In genomic region chr1:205631727-205632373, GRCh38 we compare ENCODE assay signal across 1 cellular context.
TF ChIP-seq lines count a peak whose summit lies in the region.

TSS of gene ELK4 (minus strand) at chr1:205632011. CDS start at chr1:205623882, 8,129 bp downstream.

TF ChIP-seq in HEK293, 187 proteins besides CTCF, POLR2A, EP300 and RAD21 (continued from another document and continues in another):
- TF ChIP-seq ZNF157 (tag by site-specific recombination; IDR thresholded peaks at IDR 0.05) (no peak), ZBTB6 (tag by site-specific recombination; IDR thresholded peaks at IDR 0.05) (peak; percentile 36; the same call in 1 of the 2 replicates), TCF7L2 (IDR thresholded peaks at IDR 0.05; ENCODE audit: borderline replicate concordance, low read depth, low read length) (no peak), SCRT1 (tag by site-specific recombination; IDR thresholded peaks at IDR 0.05; ENCODE audit: borderline replicate concordance) (no peak), HIC1 (tag by site-specific recombination; IDR thresholded peaks at IDR 0.05) (no peak), HOXA7 (CRISPR knock-in tag; IDR thresholded peaks at IDR 0.05; ENCODE audit: borderline replicate concordance) (no peak), ZXDB (tag by site-specific recombination; IDR thresholded peaks at IDR 0.05) (peak; percentile 81), ZSCAN5A (tag by site-specific recombination; IDR thresholded peaks at IDR 0.05) (peak; percentile 41; the same call in 1 of the 2 replicates), ZBTB10 (tag by site-specific recombination; IDR thresholded peaks at IDR 0.05) (peak; percentile 66; the same call in 1 of the 2 replicates), PRDM2 (tag by site-specific recombination; IDR thresholded peaks at IDR 0.05; ENCODE audit: borderline replicate concordance) (no peak), ZNF843 (tag by site-specific recombination; IDR thresholded peaks at IDR 0.05) (peak; percentile 15; the same call in 1 of the 2 replicates), ZNF701 (tag by site-specific recombination; IDR thresholded peaks at IDR 0.05) (no peak), ZNF521 (tag by site-specific recombination; IDR thresholded peaks at IDR 0.05) (no peak), ZFHX2 (tag by site-specific recombination; conservative IDR thresholded peaks at IDR 0.05) (no peak), ZBTB1 (tag by site-specific recombination; IDR thresholded peaks at IDR 0.05) (no peak), MZF1 (tag by site-specific recombination; IDR thresholded peaks at IDR 0.05; ENCODE audit: borderline replicate concordance) (no peak), PRDM1 (tag by site-specific recombination; IDR thresholded peaks at IDR 0.05) (no peak; the same call in 1 of the 2 replicates), ZSCAN30 (tag by site-specific recombination; IDR thresholded peaks at IDR 0.05) (peak; percentile 73), ZNF112 (tag by site-specific recombination; IDR thresholded peaks at IDR 0.05) (no peak), ZNF571 (tag by site-specific recombination; IDR thresholded peaks at IDR 0.05) (no peak), KLF8 (tag by site-specific recombination; IDR thresholded peaks at IDR 0.05) (peak; percentile 83), ZNF558 (tag by site-specific recombination; IDR thresholded peaks at IDR 0.05) (peak; percentile 26; the same call in 1 of the 2 replicates), ZNF768 (tag by site-specific recombination; IDR thresholded peaks at IDR 0.05) (no peak), ZNF777 (tag by site-specific recombination; IDR thresholded peaks at IDR 0.05; ENCODE audit: borderline replicate concordance) (no peak), ZNF544 (tag by site-specific recombination; IDR thresholded peaks at IDR 0.05) (no peak), ZNF175 (tag by site-specific recombination; IDR thresholded peaks at IDR 0.05) (no peak), ZNF530 (tag by site-specific recombination; IDR thresholded peaks at IDR 0.05; ENCODE audit: low read depth) (no peak), ZNF610 (tag by site-specific recombination; IDR thresholded peaks at IDR 0.05; ENCODE audit: borderline replicate concordance) (0 out of 2 replicates have a peak, but pooled peaks have one; percentile 54), SALL2 (tag by site-specific recombination; IDR thresholded peaks at IDR 0.05; ENCODE audit: borderline replicate concordance) (no peak), ZFP3 (tag by site-specific recombination; IDR thresholded peaks at IDR 0.05; ENCODE audit: low read depth) (no peak), EGR2 (tag by site-specific recombination; IDR thresholded peaks at IDR 0.05; ENCODE audit: low read depth) (0 out of 2 replicates have a peak, but pooled peaks have one; percentile 5), ZNF184 (tag by site-specific recombination; IDR thresholded peaks at IDR 0.05) (peak; percentile 60; the same call in 1 of the 2 replicates), ZNF19 (tag by site-specific recombination; IDR thresholded peaks at IDR 0.05; ENCODE audit: low read depth) (no peak), ZNF155 (tag by site-specific recombination; IDR thresholded peaks at IDR 0.05) (no peak), ZNF324 (tag by site-specific recombination; IDR thresholded peaks at IDR 0.05) (0 out of 2 replicates have a peak, but pooled peaks have one; percentile 59), ZNF423 (tag by site-specific recombination; IDR thresholded peaks at IDR 0.05) (0 out of 2 replicates have a peak, but pooled peaks have one; percentile 21), ZNF169 (tag by site-specific recombination; IDR thresholded peaks at IDR 0.05) (no peak), PRDM10 (tag by site-specific recombination; IDR thresholded peaks at IDR 0.05) (peak; percentile 52), ZNF473 (tag by site-specific recombination; IDR thresholded peaks at IDR 0.05) (no peak), ZNF561 (tag by site-specific recombination; IDR thresholded peaks at IDR 0.05; ENCODE audit: borderline replicate concordance) (peak; percentile 93), ZBTB11 (tag by site-specific recombination; conservative IDR thresholded peaks at IDR 0.05; ENCODE audit: low read depth) (peak; percentile 82)
